In the genomic region with DNA sequence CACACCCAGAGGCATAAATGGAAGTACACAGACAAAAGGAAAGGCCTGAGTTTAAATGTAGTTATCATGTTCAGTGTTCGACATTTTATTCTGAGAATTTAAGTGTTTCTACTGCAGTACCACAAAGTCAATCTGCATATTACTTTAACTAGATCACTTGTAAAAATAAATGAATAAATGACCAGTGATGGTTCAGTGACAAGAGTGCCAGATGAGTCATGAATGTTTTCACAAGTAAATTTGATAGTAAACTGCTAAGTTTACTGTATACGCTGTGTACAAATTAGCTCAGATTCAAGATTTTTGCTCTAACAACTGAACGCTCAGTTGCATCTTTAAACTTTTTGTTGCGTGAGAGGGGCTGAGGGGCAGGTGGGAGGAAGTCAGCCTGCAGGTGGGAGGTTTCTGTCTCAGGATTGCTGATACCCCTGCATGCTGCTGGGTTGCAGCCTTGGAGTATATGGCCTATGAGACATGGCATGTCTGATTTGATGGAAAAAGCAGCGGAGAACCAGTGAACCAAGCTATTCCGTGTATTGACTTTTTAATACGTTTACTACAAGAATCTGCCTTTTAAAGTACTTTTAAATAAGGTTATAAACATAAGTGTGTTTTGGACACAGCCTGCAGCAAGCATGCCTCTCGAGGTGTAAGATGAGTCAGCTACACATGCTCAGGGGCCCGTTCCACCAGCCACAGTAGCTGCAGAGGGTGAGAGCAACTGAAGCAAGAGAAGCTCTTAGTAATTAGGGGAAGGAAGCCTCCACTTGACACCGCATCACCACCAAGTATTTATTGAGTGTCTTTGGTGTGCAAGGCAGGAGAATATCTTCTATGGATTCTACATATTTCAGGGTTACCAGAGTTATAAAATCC, we compare ENCODE assay signal across 8 cellular contexts.
DNase-seq lines count a peak whose midpoint lies in the region; ATAC-seq, FAIRE-seq and TF ChIP-seq lines count a peak whose summit lies in the region.

No MANE protein-coding gene starts in this region.

- peaks cover 8% of the 10 kb centered on the region for H3K27me3 Mint-ChIP-seq in activated T-cell treated with anti-CD3 and anti-CD28 coated beads, Interleukin-2, amount 50 U/mL, for 72 hours (ENCODE audit: low read depth)
- no peaks in the 10 kb centered on the region for H3K27me3 Mint-ChIP-seq in astrocyte (ENCODE audit: low read depth, unreplicated experiment)
- H3K27me3 Mint-ChIP-seq in CD8-positive, alpha-beta T cell (ENCODE audit: low read depth) = peaks cover 3% of the 10 kb centered on the region

- intact Hi-C loops in CD8-positive, alpha-beta T cell (cut with DNase I, micrococcal nuclease) = no loop called here

- H3K36me3 Mint-ChIP-seq in activated T-cell treated with anti-CD3 and anti-CD28 coated beads, Interleukin-2, amount 50 U/mL, for 72 hours (ENCODE audit: insufficient read depth in 2 of 2) = no peaks in the 10 kb centered on the region
- peaks cover 2% of the 10 kb centered on the region for H3K36me3 Mint-ChIP-seq in astrocyte (ENCODE audit: low read depth, unreplicated experiment)
- H3K36me3 Mint-ChIP-seq in CD8-positive, alpha-beta T cell = no peaks in the 10 kb centered on the region

- peak overlapping the region; percentile 50 for H3K27ac ChIP-seq in astrocyte (ENCODE audit: low read depth, low read length)
- H3K27ac ChIP-seq in CD8-positive, alpha-beta T cell (ENCODE audit: low read depth, low read length) = no peak overlapping the region

- CTCF ChIA-PET in CD8-positive, alpha-beta T cell (lab: Charles Lee) = no interaction called here

- H3K27me3 ChIP-seq in astrocyte (ENCODE audit: insufficient read depth, low read length) = no peaks in the 10 kb centered on the region
- H3K27me3 ChIP-seq in CD8-positive, alpha-beta T cell (ENCODE audit: insufficient read depth, low read length) = no peaks in the 10 kb centered on the region

- no peak for DNase-seq in activated T-cell treated with anti-CD3 and anti-CD28 coated beads, Interleukin-2, amount 50 U/mL, for 72 hours
- DNase-seq in activated T-cell treated with anti-CD3 and anti-CD28 coated beads for 4 hours = no peak
- peak; percentile 74 for DNase-seq in astrocyte (ENCODE audit: low read depth)
- peak; percentile 69 for DNase-seq in retinal pigment epithelial cell (ENCODE audit: low read depth)
- DNase-seq in activated gamma-delta T cell treated with Interleukin-2 at 50 U/mL for 16 hours = no peak
- no peak for DNase-seq in NCI-H526 (lab: John Stamatoyannopoulos, UW)
- no peak for DNase-seq in CD8-positive, alpha-beta T cell

- no peak for FAIRE-seq in astrocyte (lab: Jason Lieb, UNC)

- no peak overlapping the region for H3K27ac Mint-ChIP-seq in activated T-cell treated with anti-CD3 and anti-CD28 coated beads, Interleukin-2, amount 50 U/mL, for 72 hours
- H3K27ac Mint-ChIP-seq in astrocyte (ENCODE audit: unreplicated experiment) = peak overlapping the region; percentile 75
- no peak overlapping the region for H3K27ac Mint-ChIP-seq in CD8-positive, alpha-beta T cell

- peaks cover 65% of the 10 kb centered on the region for H3K79me2 ChIP-seq in astrocyte (ENCODE audit: insufficient read depth, low read length)

- ATAC-seq in activated T-cell treated with anti-CD3 and anti-CD28 coated beads, Interleukin-2, amount 50 U/mL, for 72 hours (replicated peaks in 1 of 2) = peak; percentile 46 to 53
- ATAC-seq in HG03135 (IDR thresholded peaks at IDR 0.05; ENCODE audit: unreplicated experiment) = peak; percentile 78
- no peak for ATAC-seq in CD8-positive, alpha-beta T cell

- H3K9me3 ChIP-seq in astrocyte (ENCODE audit: insufficient read depth, low read depth, low read length) = no peaks in the 10 kb centered on the region
- no peaks in the 10 kb centered on the region for H3K9me3 ChIP-seq in CD8-positive, alpha-beta T cell (ENCODE audit: low read length)

- H3K4me3 ChIP-seq in astrocyte (ENCODE audit: insufficient read depth, low read depth, low read length) (no peak overlapping the region), retinal pigment epithelial cell (ENCODE audit: low read length) (no peak overlapping the region)
- no peak overlapping the region for H3K4me3 ChIP-seq in CD8-positive, alpha-beta T cell (ENCODE audit: low read depth, low read length)

- POLR2A ChIA-PET in CD8-positive, alpha-beta T cell (lab: Charles Lee) = no interaction called here

- H3K4me1 Mint-ChIP-seq in activated T-cell treated with anti-CD3 and anti-CD28 coated beads, Interleukin-2, amount 50 U/mL, for 72 hours (ENCODE audit: low read depth) = no peaks in the 10 kb centered on the region
- H3K4me1 Mint-ChIP-seq in astrocyte (ENCODE audit: low read depth, unreplicated experiment) = peaks cover 53% of the 10 kb centered on the region
- no peaks in the 10 kb centered on the region for H3K4me1 Mint-ChIP-seq in CD8-positive, alpha-beta T cell (ENCODE audit: low read depth)

- no peak overlapping the region for H2AFZ ChIP-seq in astrocyte (ENCODE audit: low read depth, low read length)

- H3K9me3 Mint-ChIP-seq in activated T-cell treated with anti-CD3 and anti-CD28 coated beads, Interleukin-2, amount 50 U/mL, for 72 hours = no peaks in the 10 kb centered on the region
- H3K9me3 Mint-ChIP-seq in astrocyte (ENCODE audit: unreplicated experiment) = no peaks in the 10 kb centered on the region
- no peaks in the 10 kb centered on the region for H3K9me3 Mint-ChIP-seq in CD8-positive, alpha-beta T cell

- H3K9ac ChIP-seq in astrocyte (ENCODE audit: low read length) = no peak overlapping the region

- peak overlapping the region; percentile 12 for H3K4me2 ChIP-seq in astrocyte (ENCODE audit: low read length)

- TF ChIP-seq CTCF in astrocyte (IDR thresholded peaks at IDR 0.05; ENCODE audit: insufficient read depth, low read depth, low read length) (no peak), retinal pigment epithelial cell (conservative IDR thresholded peaks at IDR 0.05; ENCODE audit: low read depth, low read length) (no peak)
- no peak for TF ChIP-seq CTCF in CD8-positive, alpha-beta T cell (IDR thresholded peaks at IDR 0.05)

- peaks cover 37% of the 10 kb centered on the region for H3K4me1 ChIP-seq in astrocyte (ENCODE audit: insufficient read depth, low read length)
- H3K4me1 ChIP-seq in CD8-positive, alpha-beta T cell (ENCODE audit: insufficient read depth, low read length) = no peaks in the 10 kb centered on the region

- peaks cover 63% of the 10 kb centered on the region for H4K20me1 ChIP-seq in astrocyte (ENCODE audit: insufficient read depth, low read length)

- no peaks in the 10 kb centered on the region for H3K36me3 ChIP-seq in astrocyte (ENCODE audit: insufficient read depth, low read length)
- H3K36me3 ChIP-seq in CD8-positive, alpha-beta T cell (ENCODE audit: insufficient read depth, low read length) = no peaks in the 10 kb centered on the region

- no peak overlapping the region for H3K4me3 Mint-ChIP-seq in activated T-cell treated with anti-CD3 and anti-CD28 coated beads, Interleukin-2, amount 50 U/mL, for 72 hours
- H3K4me3 Mint-ChIP-seq in astrocyte (ENCODE audit: unreplicated experiment) = no peak overlapping the region
- H3K4me3 Mint-ChIP-seq in CD8-positive, alpha-beta T cell = no peak overlapping the region

Comparison
In these comparisons a context has a peak if more than half of its experiments do, and no peak if none do; other contexts are left out.
1. DNase-seq: peak in astrocyte (single experiment) and retinal pigment epithelial cell (single experiment); none in activated T-cell treated with anti-CD3 and anti-CD28 coated beads, Interleukin-2, amount 50 U/mL, for 72 hours (0 of 2), activated T-cell treated with anti-CD3 and anti-CD28 coated beads for 4 hours (single experiment), activated gamma-delta T cell treated with Interleukin-2 at 50 U/mL for 16 hours (single experiment), NCI-H526 (0 of 2) and CD8-positive, alpha-beta T cell (0 of 7).